23 cellular contexts compared by ENCODE assay signal in the genomic region with DNA sequence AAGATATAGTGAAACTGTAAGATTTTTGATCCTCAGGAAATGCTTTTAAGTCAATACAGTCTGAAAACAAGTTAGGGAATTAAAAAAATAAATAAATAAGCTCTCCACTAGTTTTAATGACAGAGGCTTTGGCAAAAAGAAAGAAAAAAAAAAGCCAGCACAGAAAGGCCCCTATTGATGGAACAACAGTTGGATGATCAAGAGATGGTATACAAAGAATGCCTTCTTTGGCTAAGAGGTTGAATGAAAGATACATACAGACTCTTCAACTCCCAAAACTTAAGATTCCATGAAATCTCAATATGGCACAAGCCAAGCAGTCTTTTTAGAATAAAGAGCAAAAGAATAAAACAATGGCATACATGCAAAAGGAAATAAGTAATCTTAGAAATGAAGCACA.
A peak's percentile ranks its signal among the peaks of the same experiment; 100 is the strongest.
DNase-seq lines count a peak whose midpoint lies in the region; ATAC-seq and TF ChIP-seq lines count a peak whose summit lies in the region.
"Had no signal": no experiment of that assay in that cellular context is flagged by ENCODE, and none has a peak within 500 bp of the region (broad histone marks: within the 10 kb centered on the region; RNA-seq: fewer than 3 reads in every experiment).

No MANE protein-coding gene starts in this region.

- H3K9ac ChIP-seq in DND-41 (ENCODE audit: low read depth, low read length), result peak overlapping the region; percentile 36
- H3K9ac ChIP-seq: BLaER1 treated with 17β-estradiol and CSF1 and Interleukin-3, amounts not matched to agents 10 nM and 100 nM had no signal

- H3K79me2 ChIP-seq in DND-41 (ENCODE audit: insufficient read depth, low read length), result no peaks in the 10 kb centered on the region
- no peaks in the 10 kb centered on the region for H3K79me2 ChIP-seq in hepatocyte

- no peaks in the 10 kb centered on the region for H3K27me3 Mint-ChIP-seq in neural crest cell (ENCODE audit: low read depth)

- H3K4me1 ChIP-seq in DND-41 (ENCODE audit: insufficient read depth, low read length) (peaks cover 34% of the 10 kb centered on the region), hepatocyte (ENCODE audit: insufficient read depth) (no peaks in the 10 kb centered on the region)
- H3K4me1 ChIP-seq: body of pancreas had no signal

- H2AFZ ChIP-seq in DND-41 (ENCODE audit: low read depth, low read length) (peak overlapping the region; percentile 28; the same call in 1 of the 2 replicates), hepatocyte (no peak overlapping the region)

- ATAC-seq in DND-41 (ENCODE audit: insufficient read depth, low read depth) (peak; percentile 37; the same call in 2 of the 3 replicates), GM21619 (IDR thresholded peaks at IDR 0.05; ENCODE audit: unreplicated experiment) (peak; percentile 2), left cardiac atrium (no peak)

- no peaks in the 10 kb centered on the region for H3K9me2 ChIP-seq in hepatocyte (replicated peaks; ENCODE audit: insufficient read depth)

- H3K4me1 Mint-ChIP-seq in neural crest cell, result peaks cover 30% of the 10 kb centered on the region

- H3K4me3 Mint-ChIP-seq in neural crest cell, result peak overlapping the region; percentile 36
- H3K4me3 Mint-ChIP-seq: stimulated activated naive CD8-positive, alpha-beta T cell treated with anti-CD3 and anti-CD28 coated beads, Interleukin-15, Interleukin-2, amounts not matched to agents 100 ng/mL and 50 ng/mL, for 24 hours; WTC11 had no signal

- in situ Hi-C loops in GM13977 (cut with MboI; ENCODE audit: low pct_unique_long_range_greater_than_20kb, low sequenced_read_pairs, unreplicated experiment), result no loop called here

- no peak overlapping the region for H3K4me3 ChIP-seq in DND-41 (ENCODE audit: low read depth in 1 of 2, low read length in 2 of 2)
- no peak overlapping the region for H3K4me3 ChIP-seq in hepatocyte
- H3K4me3 ChIP-seq: A549; BLaER1 treated with 17β-estradiol and CSF1 and Interleukin-3, amounts not matched to agents 10 nM and 100 nM; body of pancreas; esophagus muscularis mucosa; lung had no signal

- H3K36me3 Mint-ChIP-seq in neural crest cell (ENCODE audit: low read depth), result no peaks in the 10 kb centered on the region
- H3K36me3 Mint-ChIP-seq: WTC11 had no signal

- H3K27me3 ChIP-seq in DND-41 (ENCODE audit: insufficient read depth, low read length, poor library complexity) (no peaks in the 10 kb centered on the region), hepatocyte (no peaks in the 10 kb centered on the region)
- H3K27me3 ChIP-seq: BLaER1 treated with 17β-estradiol and CSF1 and Interleukin-3, amounts not matched to agents 10 nM and 100 nM; body of pancreas; esophagus muscularis mucosa had no signal

- H3K36me3 ChIP-seq in DND-41 (ENCODE audit: insufficient read depth, low read length) (no peaks in the 10 kb centered on the region), hepatocyte (replicated peaks; ENCODE audit: insufficient read depth, low read depth) (no peaks in the 10 kb centered on the region)
- H3K36me3 ChIP-seq: BLaER1 treated with 17β-estradiol and CSF1 and Interleukin-3, amounts not matched to agents 10 nM and 100 nM; esophagus muscularis mucosa had no signal

- peak overlapping the region; percentile 85 for H3K27ac ChIP-seq in DND-41 (ENCODE audit: low read length)
- H3K27ac ChIP-seq in hepatocyte, result no peak overlapping the region
- H3K27ac ChIP-seq: body of pancreas, esophagus muscularis mucosa had no signal

- H3K4me2 ChIP-seq in DND-41 (ENCODE audit: insufficient read depth, low read length) (peak overlapping the region; percentile 30), hepatocyte (no peak overlapping the region)
- H3K4me2 ChIP-seq: A549 had no signal

- intact Hi-C loops in left cardiac atrium (cut with DNase I), result loop anchor here in 1 of 2 donors (2.0 kb wide), 1 partner anchor 1817 kb away; no protein-coding TSS in a partner anchor

- H3K9me3 ChIP-seq in DND-41 (ENCODE audit: insufficient read depth, low read length, severe bottlenecking) (no peaks in the 10 kb centered on the region), hepatocyte (ENCODE audit: low read depth) (no peaks in the 10 kb centered on the region)
- H3K9me3 ChIP-seq: A549; BLaER1 treated with 17β-estradiol and CSF1 and Interleukin-3, amounts not matched to agents 10 nM and 100 nM; body of pancreas; esophagus muscularis mucosa had no signal

- TF ChIP-seq CTCF in DND-41 (IDR thresholded peaks at IDR 0.05; ENCODE audit: borderline replicate concordance, extremely low read depth, low read length, poor library complexity, severe bottlenecking), result no peak
- TF ChIP-seq CTCF in neural crest cell (conservative IDR thresholded peaks at IDR 0.05), result no peak
- no peak for TF ChIP-seq CTCF in hepatocyte (IDR thresholded peaks at IDR 0.05; ENCODE audit: poor library complexity)
- no peak for TF ChIP-seq CTCF in GM13977 (IDR thresholded peaks at IDR 0.05; ENCODE audit: extremely low read depth, insufficient read depth, missing control alignments)

- no peaks in the 10 kb centered on the region for H3K9me3 Mint-ChIP-seq in neural crest cell
- H3K9me3 Mint-ChIP-seq: stimulated activated naive CD8-positive, alpha-beta T cell treated with anti-CD3 and anti-CD28 coated beads, Interleukin-15, Interleukin-2, amounts not matched to agents 100 ng/mL and 50 ng/mL, for 24 hours; WTC11 had no signal

- no peaks in the 10 kb centered on the region for H4K20me1 ChIP-seq in DND-41 (ENCODE audit: insufficient read depth, low read length)
- no peaks in the 10 kb centered on the region for H4K20me1 ChIP-seq in hepatocyte (ENCODE audit: insufficient read depth, poor library complexity, severe bottlenecking)
- H4K20me1 ChIP-seq: BLaER1 treated with 17β-estradiol and CSF1 and Interleukin-3, amounts not matched to agents 10 nM and 100 nM had no signal

- DNase-seq in DND-41 (no peak), RPMI7951 (ENCODE audit: low read depth) (peak; percentile 37), neural crest cell (ENCODE audit: low read depth, low spot score) (no peak), hepatocyte (ENCODE audit: low spot score) (no peak), GM13977 (ENCODE audit: low spot score) (no peak), left cardiac atrium (no peak), C1 segment of cervical spinal cord (lab: John Stamatoyannopoulos, UW) (no peak)
- DNase-seq: activated CD8-positive, alpha-beta memory T cell treated with anti-CD3 and anti-CD28 coated beads, Interleukin-2, amount 50 U/mL, for 48 hours; activated effector memory CD4-positive, alpha-beta T cell treated with Interleukin-2 at 50 U/mL for 16 hours; effector memory CD4-positive, alpha-beta T cell; kidney; NCI-H1436 treated with DMSO at 0.1 percent for 48 hours; stimulated activated CD4-positive, alpha-beta T cell treated with anti-CD3 and anti-CD28 coated beads, Interleukin-12 subunit alpha, Interleukin-12 subunit beta, amount 100 ng/mL, for 4 hours; stimulated activated CD4-positive, alpha-beta T cell treated with anti-CD3 and anti-CD28 coated beads, Interleukin-4, amount 100 ng/mL, for 4 hours; T1000 had no signal

- H3K27ac Mint-ChIP-seq in neural crest cell (ENCODE audit: unreplicated experiment), result peak overlapping the region; percentile 4
- H3K27ac Mint-ChIP-seq: stimulated activated naive CD8-positive, alpha-beta T cell treated with anti-CD3 and anti-CD28 coated beads, Interleukin-15, Interleukin-2, amounts not matched to agents 100 ng/mL and 50 ng/mL, for 24 hours; WTC11 had no signal

Comparison
In these comparisons a context has a peak if more than half of its experiments do, and no peak if none do; other contexts are left out.
1. ATAC-seq: peak in DND-41 (single experiment) and GM21619 (single experiment); none in left cardiac atrium (0 of 2).